Comparison of ENCODE assay signal across 1 cellular context in the genomic region with DNA sequence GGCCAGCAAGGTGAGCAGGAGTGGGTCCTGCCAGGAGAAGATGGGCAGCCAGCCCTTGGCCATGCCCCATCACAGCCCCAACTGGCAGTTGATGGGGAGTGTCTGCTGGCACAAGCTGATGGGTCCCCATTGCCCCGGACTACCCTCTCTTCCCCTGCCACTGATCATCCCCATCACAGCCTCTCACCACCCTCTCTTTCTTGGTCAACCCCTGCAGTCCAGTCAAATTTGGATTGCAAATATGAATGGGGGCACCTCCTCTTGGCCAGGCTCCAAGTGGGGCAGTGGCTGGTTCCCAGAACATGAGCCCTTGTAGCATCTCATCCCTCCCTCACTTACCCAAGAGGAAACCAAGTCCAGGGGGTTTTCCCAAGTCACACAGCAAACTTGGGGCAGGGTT.
TF ChIP-seq lines count a peak whose summit lies in the region.

No MANE protein-coding gene starts in this region.

TF ChIP-seq in K562, 482 proteins besides CTCF, POLR2A, EP300 and RAD21:
- TF ChIP-seq ZEB2 (IDR thresholded peaks at IDR 0.05) (no peak), NFIC (IDR thresholded peaks at IDR 0.05) (0 out of 2 replicates have a peak, but pooled peaks have one; percentile 15)
